Comparison of ENCODE assay signal across 4 cellular contexts in the genomic region with DNA sequence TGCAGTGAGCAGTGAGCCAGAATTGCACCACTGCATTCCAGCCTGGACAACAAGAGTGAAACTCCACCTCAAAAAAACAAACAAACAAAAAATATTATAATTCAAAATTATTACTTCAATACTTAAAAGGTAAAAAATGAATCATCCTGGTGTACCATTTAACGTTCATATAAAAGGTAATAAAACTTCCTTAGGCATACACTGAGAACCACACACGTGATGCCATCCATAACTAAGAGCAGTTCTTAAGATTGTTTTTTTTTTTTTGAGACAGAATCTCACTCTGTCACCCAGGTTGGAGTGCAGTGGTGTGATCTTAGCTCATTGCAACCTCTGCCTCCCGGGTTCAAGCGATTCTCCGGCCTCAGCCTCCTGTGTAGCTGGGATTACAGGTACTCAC.
"Had no signal": no experiment of that assay in that cellular context is flagged by ENCODE, and none has a peak within 500 bp of the region (broad histone marks: within the 10 kb centered on the region; RNA-seq: fewer than 3 reads in every experiment).

No MANE protein-coding gene starts in this region.

- H3K4me2 ChIP-seq: GM23338 had no signal

- H3K27ac Mint-ChIP-seq: GM23338, H9 had no signal

- DNase-seq: H9, HCEC 1CT, IMR-90 had no signal

- H2AFZ ChIP-seq: GM23338 had no signal

- H3K4me3 ChIP-seq: GM23338 had no signal

- ATAC-seq: GM23338 had no signal

- H3K4me1 Mint-ChIP-seq: GM23338 had no signal

- H3K4me3 Mint-ChIP-seq: GM23338, H9 had no signal
